2 cellular contexts compared by ENCODE assay signal in the genomic region with DNA sequence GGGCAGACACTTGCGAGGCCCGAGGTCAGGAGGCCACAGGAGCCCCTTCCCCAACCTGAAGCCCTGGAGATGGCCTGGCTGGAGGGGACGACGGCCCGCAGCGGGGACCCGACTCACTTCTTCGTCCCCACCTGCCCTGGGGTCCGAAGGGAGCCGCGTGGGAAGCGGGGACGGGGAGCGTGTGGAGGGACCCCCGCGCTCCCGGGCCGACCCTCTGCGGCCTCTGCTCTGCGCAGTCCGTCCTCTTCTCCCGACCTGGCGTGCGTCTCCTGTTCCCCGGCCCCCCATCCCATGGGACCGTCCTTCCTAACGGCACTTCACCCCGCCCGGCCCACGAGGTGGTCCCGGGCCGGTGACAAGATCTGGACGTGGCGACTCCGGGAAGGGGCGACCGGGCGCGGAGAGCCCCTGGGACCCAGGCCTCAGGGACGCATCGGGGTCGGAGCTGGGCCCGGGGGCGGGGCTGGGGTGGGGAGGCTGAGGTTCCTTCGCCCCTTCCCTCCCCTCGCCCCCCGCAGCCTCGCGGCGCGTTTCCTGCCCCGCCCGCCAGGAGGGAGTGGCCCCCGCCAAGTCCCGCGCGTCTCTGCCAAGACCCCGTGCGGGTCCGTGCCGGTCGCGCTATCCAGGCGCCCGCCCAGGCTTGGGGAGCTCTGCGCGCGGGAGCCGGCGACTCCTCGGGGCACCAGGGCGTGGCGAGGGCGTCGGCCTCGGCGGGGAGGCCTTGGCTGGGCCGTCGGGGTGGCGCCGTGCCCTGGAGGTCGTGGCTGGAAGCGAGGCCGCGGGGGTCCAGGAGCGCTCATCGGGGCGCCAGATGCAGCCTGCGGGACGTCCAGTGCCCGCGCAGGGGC.
TF ChIP-seq lines count a peak whose summit lies in the region.

No MANE protein-coding gene starts in this region.

TF ChIP-seq in SK-N-SH, 30 proteins besides CTCF, POLR2A, EP300 and RAD21 (continued from another document):
- TF ChIP-seq EZH2phosphoT487 (IDR thresholded peaks at IDR 0.05; ENCODE audit: borderline replicate concordance, low read depth) (no peak), IRF3 (IDR thresholded peaks at IDR 0.05; ENCODE audit: low read depth, low read length) (no peak), SIN3A (IDR thresholded peaks at IDR 0.05; ENCODE audit: borderline replicate concordance, low read depth, low read length) (no peak)

TF ChIP-seq in SK-N-SH treated with all-trans-retinoic acid at 6 μM for 48 hours, 23 proteins besides CTCF, POLR2A, EP300 and RAD21 (continued from another document):
- TF ChIP-seq TSHZ2 (CRISPR knock-in tag; IDR thresholded peaks at IDR 0.05) (no peak), ZC3H10 (CRISPR knock-in tag; IDR thresholded peaks at IDR 0.05) (no peak), ZNF565 (CRISPR knock-in tag; conservative IDR thresholded peaks at IDR 0.05; ENCODE audit: low read depth) (no peak), RARB (CRISPR knock-in tag; IDR thresholded peaks at IDR 0.05) (no peak), CSRNP3 (CRISPR knock-in tag; IDR thresholded peaks at IDR 0.05) (no peak), ZFP30 (CRISPR knock-in tag; IDR thresholded peaks at IDR 0.05) (no peak), BACH2 (CRISPR knock-in tag; IDR thresholded peaks at IDR 0.05; ENCODE audit: borderline replicate concordance) (no peak), ISL1 (CRISPR knock-in tag; IDR thresholded peaks at IDR 0.05) (no peak), ZNF8 (CRISPR knock-in tag; IDR thresholded peaks at IDR 0.05) (no peak)
- TF ChIP-seq, protein P1, sequence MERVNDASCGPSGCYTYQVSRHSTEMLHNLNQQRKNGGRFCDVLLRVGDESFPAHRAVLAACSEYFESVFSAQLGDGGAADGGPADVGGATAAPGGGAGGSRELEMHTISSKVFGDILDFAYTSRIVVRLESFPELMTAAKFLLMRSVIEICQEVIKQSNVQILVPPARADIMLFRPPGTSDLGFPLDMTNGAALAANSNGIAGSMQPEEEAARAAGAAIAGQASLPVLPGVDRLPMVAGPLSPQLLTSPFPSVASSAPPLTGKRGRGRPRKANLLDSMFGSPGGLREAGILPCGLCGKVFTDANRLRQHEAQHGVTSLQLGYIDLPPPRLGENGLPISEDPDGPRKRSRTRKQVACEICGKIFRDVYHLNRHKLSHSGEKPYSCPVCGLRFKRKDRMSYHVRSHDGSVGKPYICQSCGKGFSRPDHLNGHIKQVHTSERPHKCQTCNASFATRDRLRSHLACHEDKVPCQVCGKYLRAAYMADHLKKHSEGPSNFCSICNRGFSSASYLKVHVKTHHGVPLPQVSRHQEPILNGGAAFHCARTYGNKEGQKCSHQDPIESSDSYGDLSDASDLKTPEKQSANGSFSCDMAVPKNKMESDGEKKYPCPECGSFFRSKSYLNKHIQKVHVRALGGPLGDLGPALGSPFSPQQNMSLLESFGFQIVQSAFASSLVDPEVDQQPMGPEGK (CRISPR knock-in tag; IDR thresholded peaks at IDR 0.05; ENCODE audit: borderline replicate concordance): no peak
- TF ChIP-seq, protein P2, sequence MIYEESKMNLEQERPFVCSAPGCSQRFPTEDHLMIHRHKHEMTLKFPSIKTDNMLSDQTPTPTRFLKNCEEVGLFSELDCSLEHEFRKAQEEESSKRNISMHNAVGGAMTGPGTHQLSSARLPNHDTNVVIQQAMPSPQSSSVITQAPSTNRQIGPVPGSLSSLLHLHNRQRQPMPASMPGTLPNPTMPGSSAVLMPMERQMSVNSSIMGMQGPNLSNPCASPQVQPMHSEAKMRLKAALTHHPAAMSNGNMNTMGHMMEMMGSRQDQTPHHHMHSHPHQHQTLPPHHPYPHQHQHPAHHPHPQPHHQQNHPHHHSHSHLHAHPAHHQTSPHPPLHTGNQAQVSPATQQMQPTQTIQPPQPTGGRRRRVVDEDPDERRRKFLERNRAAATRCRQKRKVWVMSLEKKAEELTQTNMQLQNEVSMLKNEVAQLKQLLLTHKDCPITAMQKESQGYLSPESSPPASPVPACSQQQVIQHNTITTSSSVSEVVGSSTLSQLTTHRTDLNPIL (CRISPR knock-in tag; IDR thresholded peaks at IDR 0.05; ENCODE audit: low read depth): no peak
